In genomic region chr3:155093261-155093660, GRCh38 we compare ENCODE assay signal across 19 cellular contexts. TPM values are rescaled to one million over a fixed set of nuclear protein-coding genes. Genes with fewer than 3 reads are reported as not detected.
DNase-seq lines count a peak whose midpoint lies in the region.
"Had no signal": no experiment of that assay in that cellular context is flagged by ENCODE, and none has a peak within 500 bp of the region (broad histone marks: within the 10 kb centered on the region; RNA-seq: fewer than 3 reads in every experiment).

No MANE protein-coding gene starts in this region.

- peak overlapping the region; percentile 51 for H3K4me2 ChIP-seq in Karpas-422 (ENCODE audit: low read depth, low read length, poor library complexity, severe bottlenecking)

- H3K4me1 ChIP-seq in Karpas-422 (ENCODE audit: low read length) = peaks cover 43% of the 10 kb centered on the region
- H3K4me1 ChIP-seq: ascending aorta, heart left ventricle, right atrium auricular region, spleen had no signal

- DNase-seq in DMS53 treated with DMSO at 0.1 percent for 48 hours (lab: John Stamatoyannopoulos, UW; ENCODE audit: unreplicated experiment) (peak; percentile 70), Karpas-422 (peak; percentile 53), NCI-H2107 (lab: John Stamatoyannopoulos, UW) (peak; percentile 42), myocyte (ENCODE audit: low read depth) (peak; percentile 22), NCI-H345 (lab: John Stamatoyannopoulos, UW) (no peak), foreskin melanocyte (no peak)
- DNase-seq in activated CD4-positive, CD25-positive, alpha-beta regulatory T cell (lab: John Stamatoyannopoulos, UW) = no peak
- DNase-seq: EL; heart left ventricle; Kasumi-1; left cardiac atrium; naive thymus-derived CD8-positive, alpha-beta T cell; spleen; stimulated activated CD4-positive, alpha-beta T cell treated with anti-CD3 and anti-CD28 coated beads, Interleukin-4, amount 100 ng/mL, for 1 hour; stimulated activated naive CD4-positive, alpha-beta T cell; SW 1271 had no signal

- H3K4me3 ChIP-seq in Karpas-422 (ENCODE audit: low read length) = no peak overlapping the region
- H3K4me3 ChIP-seq: ascending aorta, heart left ventricle, right atrium auricular region, spleen, thoracic aorta had no signal

- H3K9ac ChIP-seq in Karpas-422 (ENCODE audit: low read length) = no peak overlapping the region

- no peaks in the 10 kb centered on the region for H3K9me3 ChIP-seq in Karpas-422 (ENCODE audit: low read length)
- H3K9me3 ChIP-seq: ascending aorta, heart left ventricle, right atrium auricular region, spleen, thoracic aorta had no signal

- H3K27ac ChIP-seq in Karpas-422 (ENCODE audit: low read length) = peak overlapping the region; percentile 86
- H3K27ac ChIP-seq: ascending aorta, heart left ventricle, right atrium auricular region, spleen, thoracic aorta had no signal

- peaks cover 39% of the 10 kb centered on the region for H3K36me3 ChIP-seq in Karpas-422 (ENCODE audit: insufficient read depth, low read length)
- H3K36me3 ChIP-seq: ascending aorta, heart left ventricle, right atrium auricular region, thoracic aorta had no signal

- no peaks in the 10 kb centered on the region for H3K9me2 ChIP-seq in Karpas-422 (replicated peaks; ENCODE audit: insufficient read depth, low read length)

- no peaks in the 10 kb centered on the region for H4K20me1 ChIP-seq in Karpas-422 (ENCODE audit: insufficient read depth, low read depth, low read length)

- no peaks in the 10 kb centered on the region for H3K27me3 ChIP-seq in Karpas-422 (ENCODE audit: low read length)
- H3K27me3 ChIP-seq: ascending aorta, heart left ventricle, right atrium auricular region, spleen had no signal

- H2AFZ ChIP-seq in Karpas-422 (ENCODE audit: low read length) = no peak overlapping the region

- peaks cover 51% of the 10 kb centered on the region for H3K79me2 ChIP-seq in Karpas-422 (ENCODE audit: low read length)

RNA-seq across cellular contexts. Expression of gene MME, which starts 13.1 kb away (rescaled TPM):
- 174 and 196 TPM in 2 replicates for total RNA-seq in Karpas-422 (2014; rRNA removed; shearing (Covaris generic); ENCODE audit: low replicate concordance)
- 132 and 149 TPM in 2 replicates for total RNA-seq in myocyte
- 30.4 TPM for polyA plus RNA-seq in myocyte (2012)
- polyA plus RNA-seq: naive thymus-derived CD8-positive, alpha-beta T cell had no signal

Comparison
In these comparisons a context has a peak if more than half of its experiments do, and no peak if none do; other contexts are left out.
1. DNase-seq: peak in DMS53 treated with DMSO at 0.1 percent for 48 hours (single experiment), Karpas-422 (single experiment), NCI-H2107 (single experiment) and myocyte (single experiment); none in NCI-H345 (single experiment), foreskin melanocyte (single experiment) and activated CD4-positive, CD25-positive, alpha-beta regulatory T cell (0 of 4).